ENCODE assay signal across 1 cellular context in genomic region chr3:67018789-67019525, GRCh38.
TF ChIP-seq lines count a peak whose summit lies in the region.

No MANE protein-coding gene starts in this region.

TF ChIP-seq in IMR-90, 13 proteins besides CTCF, POLR2A, EP300 and RAD21 (continued from another document):
- TF ChIP-seq ELK1 (IDR thresholded peaks at IDR 0.05; ENCODE audit: borderline replicate concordance, low read depth, low read length): no peak
- no peak for TF ChIP-seq SMC3 (IDR thresholded peaks at IDR 0.05; ENCODE audit: low read depth, low read length)
